In genomic region chr11:64537876-64538275, GRCh38 we compare ENCODE assay signal across 19 cellular contexts. TPM values are rescaled to one million over a fixed set of nuclear protein-coding genes. Genes with fewer than 3 reads are reported as not detected.
"Had no signal": no experiment of that assay in that cellular context is flagged by ENCODE, and none has a peak within 500 bp of the region (broad histone marks: within the 10 kb centered on the region; RNA-seq: fewer than 3 reads in every experiment).

No MANE protein-coding gene starts in this region.

- H3K27me3 ChIP-seq: tibial nerve, uterus had no signal

- ATAC-seq: left colon; stimulated activated memory B cell treated with anti-CD40 and anti-IgM and Interleukin-4, amounts not matched to agents 10 μg/mL and 1 μg/mL and 100 μg/mL, for 72 hours had no signal

- H3K4me3 ChIP-seq: breast epithelium, tibial nerve, uterus had no signal

- H3K36me3 ChIP-seq: breast epithelium, tibial nerve, uterus had no signal

- H3K27ac ChIP-seq: epithelial cell of prostate, parathyroid adenoma, tibial nerve, uterus had no signal

- DNase-seq: activated CD4-positive, alpha-beta T cell treated with anti-CD3 and anti-CD28 coated beads, Interleukin-2, amount 50 U/mL, for 1 hour; activated naive CD8-positive, alpha-beta T cell treated with anti-CD3 and anti-CD28 coated beads for 36 hours; foreskin melanocyte; left colon; mammary epithelial cell; stimulated activated CD4-positive, alpha-beta T cell treated with anti-CD3 and anti-CD28 coated beads, Interleukin-2, amount 100 ng/mL, for 48 hours; uterus had no signal

- H3K4me1 ChIP-seq: breast epithelium, parathyroid adenoma, tibial nerve, uterus had no signal

- H3K9me3 ChIP-seq: breast epithelium, tibial nerve, uterus had no signal

RNA-seq across cellular contexts. Expression of gene SLC22A11, which starts 17.9 kb away (rescaled TPM):
- total RNA-seq: activated CD8-positive, alpha-beta memory T cell treated with anti-CD3 and anti-CD28 coated beads for 36 hours; activated naive CD8-positive, alpha-beta T cell treated with anti-CD3 and anti-CD28 coated beads for 36 hours; activated T-helper 1 cell treated with anti-CD3 and anti-CD28 coated beads, Interleukin-12 subunit alpha, Interleukin-12 subunit beta, Interleukin-2, Interleukin-4 antibody, amounts not matched to agents 30 ng/mL and 10 ng/mL and 1 ng/mL, durations not matched to agents 14 hours and 24 hours and 36 hours; breast epithelium; dermis microvascular lymphatic vessel endothelial cell; fibroblast of lung; mammary epithelial cell; T-helper 2 cell treated with Interferon-gamma antibody and Interleukin-4, amounts not matched to agents 100 ng/mL and 5 ng/mL, for 36 hours; tibial nerve had no signal

RNA-seq across cellular contexts. Expression of gene SLC22A12, which starts 53.1 kb away (rescaled TPM):
- total RNA-seq: activated CD8-positive, alpha-beta memory T cell treated with anti-CD3 and anti-CD28 coated beads for 36 hours; activated naive CD8-positive, alpha-beta T cell treated with anti-CD3 and anti-CD28 coated beads for 36 hours; activated T-helper 1 cell treated with anti-CD3 and anti-CD28 coated beads, Interleukin-12 subunit alpha, Interleukin-12 subunit beta, Interleukin-2, Interleukin-4 antibody, amounts not matched to agents 30 ng/mL and 10 ng/mL and 1 ng/mL, durations not matched to agents 14 hours and 24 hours and 36 hours; aorta; breast epithelium; chondrocyte; dermis microvascular lymphatic vessel endothelial cell; fibroblast of lung; left colon; mammary epithelial cell; T-helper 2 cell treated with Interferon-gamma antibody and Interleukin-4, amounts not matched to agents 100 ng/mL and 5 ng/mL, for 36 hours; uterus had no signal
